18 cellular contexts compared by ENCODE assay signal in genomic region chr1:119736649-119737039, GRCh38. TPM values are rescaled to one million over a fixed set of nuclear protein-coding genes. Genes with fewer than 3 reads are reported as not detected.
"Had no signal": no experiment of that assay in that cellular context is flagged by ENCODE, and none has a peak within 500 bp of the region (broad histone marks: within the 10 kb centered on the region; RNA-seq: fewer than 3 reads in every experiment).

No MANE protein-coding gene starts in this region.

- H3K36me3 ChIP-seq: gastrocnemius medialis, transverse colon, uterus had no signal

- H3K4me3 Mint-ChIP-seq: activated CD8-positive, alpha-beta T cell treated with anti-CD3 and anti-CD28 coated beads for 36 hours; activated naive CD4-positive, alpha-beta T cell treated with anti-CD3 and anti-CD28 coated beads for 36 hours; activated T-cell treated with anti-CD3 and anti-CD28 coated beads, Interleukin-2, amount 50 U/mL, for 4 hours; natural killer cell; stimulated activated effector memory CD8-positive, alpha-beta T cell treated with anti-CD3 and anti-CD28 coated beads, Interleukin-12 subunit alpha, Interleukin-12 subunit beta, amount 100 ng/mL, for 72 hours had no signal

- H3K27ac ChIP-seq: gastrocnemius medialis, psoas muscle, transverse colon, uterus had no signal

- H3K27ac Mint-ChIP-seq: activated CD8-positive, alpha-beta T cell treated with anti-CD3 and anti-CD28 coated beads for 36 hours; activated naive CD4-positive, alpha-beta T cell treated with anti-CD3 and anti-CD28 coated beads for 36 hours; natural killer cell; stimulated activated effector memory CD8-positive, alpha-beta T cell treated with anti-CD3 and anti-CD28 coated beads, Interleukin-12 subunit alpha, Interleukin-12 subunit beta, amount 100 ng/mL, for 72 hours had no signal

- H3K4me3 ChIP-seq: gastrocnemius medialis, heart left ventricle, psoas muscle, smooth muscle cell, transverse colon, uterus had no signal

- ATAC-seq: activated CD8-positive, alpha-beta T cell treated with anti-CD3 and anti-CD28 coated beads for 36 hours; activated T-cell treated with anti-CD3 and anti-CD28 coated beads, Interleukin-2, amount 50 U/mL, for 4 hours; gastrocnemius medialis; natural killer cell; stimulated activated effector memory CD8-positive, alpha-beta T cell treated with anti-CD3 and anti-CD28 coated beads, Interleukin-12 subunit alpha, Interleukin-12 subunit beta, amount 100 ng/mL, for 72 hours had no signal

- H3K4me1 Mint-ChIP-seq: natural killer cell; stimulated activated effector memory CD8-positive, alpha-beta T cell treated with anti-CD3 and anti-CD28 coated beads, Interleukin-12 subunit alpha, Interleukin-12 subunit beta, amount 100 ng/mL, for 72 hours had no signal

- H3K4me1 ChIP-seq: gastrocnemius medialis, psoas muscle, uterus had no signal

- H3K27me3 Mint-ChIP-seq: activated CD8-positive, alpha-beta T cell treated with anti-CD3 and anti-CD28 coated beads for 36 hours had no signal

- DNase-seq: activated CD4-positive, alpha-beta T cell treated with anti-CD3 and anti-CD28 coated beads for 48 hours; activated CD4-positive, CD25-positive, alpha-beta regulatory T cell; activated CD8-positive, alpha-beta T cell treated with anti-CD3 and anti-CD28 coated beads for 36 hours; activated naive CD4-positive, alpha-beta T cell treated with anti-CD3 and anti-CD28 coated beads for 36 hours; activated T-cell treated with anti-CD3 and anti-CD28 coated beads, Interleukin-2, amount 50 U/mL, for 4 hours; gastrocnemius medialis; mesendoderm; natural killer cell; psoas muscle; stimulated activated CD4-positive, alpha-beta T cell treated with anti-CD3 and anti-CD28 coated beads, Interleukin-4, amount 100 ng/mL, for 24 hours; T1000; uterus had no signal

- H3K9me3 ChIP-seq: gastrocnemius medialis, heart left ventricle, psoas muscle, transverse colon, uterus had no signal

- H3K27me3 ChIP-seq: gastrocnemius medialis, heart left ventricle, transverse colon, uterus had no signal

- H3K9me3 Mint-ChIP-seq: activated CD8-positive, alpha-beta T cell treated with anti-CD3 and anti-CD28 coated beads for 36 hours; activated naive CD4-positive, alpha-beta T cell treated with anti-CD3 and anti-CD28 coated beads for 36 hours; activated T-cell treated with anti-CD3 and anti-CD28 coated beads, Interleukin-2, amount 50 U/mL, for 4 hours; natural killer cell; stimulated activated effector memory CD8-positive, alpha-beta T cell treated with anti-CD3 and anti-CD28 coated beads, Interleukin-12 subunit alpha, Interleukin-12 subunit beta, amount 100 ng/mL, for 72 hours had no signal

- H3K4me2 ChIP-seq: smooth muscle cell had no signal

- H3K36me3 Mint-ChIP-seq: natural killer cell had no signal

RNA-seq across cellular contexts. Expression of gene HMGCS2, which starts 32.1 kb away (rescaled TPM):
- total RNA-seq: activated CD8-positive, alpha-beta T cell treated with anti-CD3 and anti-CD28 coated beads for 36 hours; activated naive CD4-positive, alpha-beta T cell treated with anti-CD3 and anti-CD28 coated beads for 36 hours; kidney epithelial cell; natural killer cell; smooth muscle cell; T-helper 1 cell treated with Interleukin-12 subunit alpha and Interleukin-12 subunit beta and Interleukin-4 antibody, amounts not matched to agents 30 ng/mL and 1 ng/mL, for 36 hours had no signal
- polyA plus RNA-seq: smooth muscle cell had no signal
